Comparison of ENCODE assay signal across 19 cellular contexts in genomic region chr6:39440039-39440426, GRCh38.
DNase-seq lines count a peak whose midpoint lies in the region; ATAC-seq and TF ChIP-seq lines count a peak whose summit lies in the region.
"Had no signal": no experiment of that assay in that cellular context is flagged by ENCODE, and none has a peak within 500 bp of the region (broad histone marks: within the 10 kb centered on the region; RNA-seq: fewer than 3 reads in every experiment).

No MANE protein-coding gene starts in this region.

- H3K9me3 ChIP-seq in RWPE2 (ENCODE audit: severe bottlenecking) (peaks cover 5% of the 10 kb centered on the region), mesenchymal stem cell (ENCODE audit: control insufficient read depth, low read length) (peaks cover 11% of the 10 kb centered on the region)
- H3K9me3 ChIP-seq: A549 had no signal

- H3K4me2 ChIP-seq in mesenchymal stem cell (ENCODE audit: low read length, poor library complexity, severe bottlenecking): no peak overlapping the region
- H3K4me2 ChIP-seq: A549 had no signal

- H3K4me1 ChIP-seq in RWPE2 (ENCODE audit: insufficient read depth, poor library complexity, severe bottlenecking) (no peaks in the 10 kb centered on the region), mesenchymal stem cell (ENCODE audit: control insufficient read depth, insufficient read depth, low read depth, low read length) (no peaks in the 10 kb centered on the region)
- H3K4me1 ChIP-seq: A549 had no signal

- H2AK5ac ChIP-seq in mesenchymal stem cell (ENCODE audit: low read length, severe bottlenecking): no peak overlapping the region

- H3K79me1 ChIP-seq in mesenchymal stem cell (replicated peaks; ENCODE audit: low read length, poor library complexity, severe bottlenecking): no peaks in the 10 kb centered on the region

- H3K9ac ChIP-seq in mesenchymal stem cell (ENCODE audit: low read length): peak overlapping the region; percentile 8

- DNase-seq in Daoy (ENCODE audit: low read depth) (peak; percentile 58), RWPE2 (ENCODE audit: low spot score) (no peak), epithelial cell of esophagus (ENCODE audit: low read depth) (peak; percentile 25), mesenchymal stem cell (no peak)
- DNase-seq in stimulated activated effector memory CD8-positive, alpha-beta T cell treated with anti-CD3 and anti-CD28 coated beads, Interleukin-12 subunit alpha, Interleukin-12 subunit beta, amount 100 ng/mL, for 72 hours (ENCODE audit: low spot score in 2 of 2): no peak
- DNase-seq: C1 segment of cervical spinal cord, DMS79, Kasumi-1, MM.1S, NCI-H1092 treated with DMSO at 0.1 percent for 48 hours, NCI-H2081, NCI-H446 treated with DMSO at 0.1 percent for 48 hours, NCI-H69 had no signal

- no peaks in the 10 kb centered on the region for H3K36me3 Mint-ChIP-seq in stimulated activated effector memory CD8-positive, alpha-beta T cell treated with anti-CD3 and anti-CD28 coated beads, Interleukin-12 subunit alpha, Interleukin-12 subunit beta, amount 100 ng/mL, for 72 hours

- WGBS in mesenchymal stem cell: 75% methylated on average over 7 of the region's 7 CpGs

- H3K27me3 ChIP-seq in RWPE2 (ENCODE audit: insufficient read depth, poor library complexity, severe bottlenecking) (no peaks in the 10 kb centered on the region), mesenchymal stem cell (ENCODE audit: control insufficient read depth in 1 of 2, insufficient read depth in 1 of 2, low read length in 2 of 2) (no peaks in the 10 kb centered on the region)

- no peak overlapping the region for H3K4ac ChIP-seq in mesenchymal stem cell (ENCODE audit: low read depth in 1 of 2, low read length in 2 of 2)

- no peak overlapping the region for H3K18ac ChIP-seq in mesenchymal stem cell (ENCODE audit: low read depth in 1 of 2, low read length in 2 of 2)

- H3K23ac ChIP-seq in mesenchymal stem cell (ENCODE audit: low read length in 2 of 2): no peak overlapping the region

- H4K91ac ChIP-seq in mesenchymal stem cell (ENCODE audit: low read length): no peak overlapping the region

- no peak overlapping the region for H2BK5ac ChIP-seq in mesenchymal stem cell (ENCODE audit: low read depth, low read length, poor library complexity, severe bottlenecking)

- no peak overlapping the region for H2BK12ac ChIP-seq in mesenchymal stem cell (ENCODE audit: low read length in 2 of 2)

- H2AFZ ChIP-seq in mesenchymal stem cell (ENCODE audit: low read depth, low read length): no peak overlapping the region

- H3K36me3 ChIP-seq in RWPE2 (ENCODE audit: low read depth) (no peaks in the 10 kb centered on the region), mesenchymal stem cell (ENCODE audit: control insufficient read depth in 1 of 2, insufficient read depth in 2 of 2, low read depth in 1 of 2, low read length in 2 of 2) (no peaks in the 10 kb centered on the region)

- no peak overlapping the region for H3K14ac ChIP-seq in mesenchymal stem cell (ENCODE audit: low read length in 2 of 2)

- H3K4me1 Mint-ChIP-seq in stimulated activated effector memory CD8-positive, alpha-beta T cell treated with anti-CD3 and anti-CD28 coated beads, Interleukin-12 subunit alpha, Interleukin-12 subunit beta, amount 100 ng/mL, for 72 hours: no peaks in the 10 kb centered on the region

- H3K27ac ChIP-seq in RWPE2 (ENCODE audit: poor library complexity, severe bottlenecking) (no peak overlapping the region), mesenchymal stem cell (ENCODE audit: low read length, poor library complexity, severe bottlenecking) (no peak overlapping the region)
- H3K27ac ChIP-seq: A549 had no signal

- H2BK15ac ChIP-seq in mesenchymal stem cell (ENCODE audit: low read depth, poor library complexity, severe bottlenecking): no peak overlapping the region

- H3K4me3 Mint-ChIP-seq in stimulated activated effector memory CD8-positive, alpha-beta T cell treated with anti-CD3 and anti-CD28 coated beads, Interleukin-12 subunit alpha, Interleukin-12 subunit beta, amount 100 ng/mL, for 72 hours: no peak overlapping the region

- H4K8ac ChIP-seq in mesenchymal stem cell (ENCODE audit: low read length): no peak overlapping the region

- ATAC-seq in RWPE2 (ENCODE audit: low read depth): peak; percentile 62; the same call in 2 of the 3 replicates
- no peak for ATAC-seq in stimulated activated effector memory CD8-positive, alpha-beta T cell treated with anti-CD3 and anti-CD28 coated beads, Interleukin-12 subunit alpha, Interleukin-12 subunit beta, amount 100 ng/mL, for 72 hours
- ATAC-seq in GM18909 (IDR thresholded peaks at IDR 0.05; ENCODE audit: poor library complexity, unreplicated experiment): no peak
- no peak for ATAC-seq in GM18519 (IDR thresholded peaks at IDR 0.05; ENCODE audit: low FRiP score, unreplicated experiment)
- ATAC-seq: A549, HCT116, Panc1, Right ventricle myocardium inferior had no signal

- TF ChIP-seq CTCF in RWPE2 (IDR thresholded peaks at IDR 0.05; ENCODE audit: poor library complexity, severe bottlenecking) (no peak), epithelial cell of esophagus (IDR thresholded peaks at IDR 0.05; ENCODE audit: insufficient read depth, low read depth, low read length, missing control alignments) (no peak)

- H3K4me3 ChIP-seq in RWPE2 (ENCODE audit: severe bottlenecking) (no peak overlapping the region), epithelial cell of esophagus (ENCODE audit: low read length) (no peak overlapping the region), mesenchymal stem cell (ENCODE audit: insufficient read depth in 1 of 2, low read depth in 1 of 2, low read length in 2 of 2) (no peak overlapping the region)
- H3K4me3 ChIP-seq: A549 had no signal

- peak overlapping the region; percentile 49 for H2BK120ac ChIP-seq in mesenchymal stem cell (ENCODE audit: low read depth, low read length)

- H3K9me3 Mint-ChIP-seq in stimulated activated effector memory CD8-positive, alpha-beta T cell treated with anti-CD3 and anti-CD28 coated beads, Interleukin-12 subunit alpha, Interleukin-12 subunit beta, amount 100 ng/mL, for 72 hours: no peaks in the 10 kb centered on the region

- no peak overlapping the region for H3K27ac Mint-ChIP-seq in stimulated activated effector memory CD8-positive, alpha-beta T cell treated with anti-CD3 and anti-CD28 coated beads, Interleukin-12 subunit alpha, Interleukin-12 subunit beta, amount 100 ng/mL, for 72 hours

Comparison
In these comparisons a context has a peak if more than half of its experiments do, and no peak if none do; other contexts are left out.
1. DNase-seq: peak in Daoy (single experiment) and epithelial cell of esophagus (single experiment); none in RWPE2 (single experiment), mesenchymal stem cell (single experiment) and stimulated activated effector memory CD8-positive, alpha-beta T cell treated with anti-CD3 and anti-CD28 coated beads, Interleukin-12 subunit alpha, Interleukin-12 subunit beta, amount 100 ng/mL, for 72 hours (0 of 2).